ENCODE assay signal across 1 cellular context in genomic region chr7:106563466-106564150, GRCh38.
A peak's percentile ranks its signal among the peaks of the same experiment; 100 is the strongest.
TF ChIP-seq lines count a peak whose summit lies in the region.

No MANE protein-coding gene starts in this region.

TF ChIP-seq in K562, 482 proteins besides CTCF, POLR2A, EP300 and RAD21 (continued from another document and continues in another):
- no peak for TF ChIP-seq GTF2B (IDR thresholded peaks at IDR 0.05; ENCODE audit: extremely low read depth, insufficient read length)
- TF ChIP-seq ILK (tag; IDR thresholded peaks at IDR 0.05; ENCODE audit: borderline replicate concordance, low read depth): 0 out of 2 replicates have a peak, but pooled peaks have one; percentile 16
- no peak for TF ChIP-seq MCM5 (IDR thresholded peaks at IDR 0.05; ENCODE audit: low read depth)
- TF ChIP-seq L3MBTL2 (IDR thresholded peaks at IDR 0.05): peak; percentile 4; the same call in 1 of the 2 replicates
- TF ChIP-seq CBX3 (IDR thresholded peaks at IDR 0.05; ENCODE audit: borderline replicate concordance in 1 of 2, low read length in 2 of 2): no peak
- TF ChIP-seq ILF3 (IDR thresholded peaks at IDR 0.05; ENCODE audit: borderline replicate concordance): no peak
- TF ChIP-seq ZHX1 (conservative IDR thresholded peaks at IDR 0.05; ENCODE audit: low read length): no peak
- no peak for TF ChIP-seq FOXK2 (conservative IDR thresholded peaks at IDR 0.05 in 1 of 2, IDR thresholded peaks at IDR 0.05 in 1 of 2; ENCODE audit: low read depth in 2 of 2)
- no peak for TF ChIP-seq KLF1 (tag; IDR thresholded peaks at IDR 0.05)
- TF ChIP-seq ZNF431 (CRISPR knock-in tag; IDR thresholded peaks at IDR 0.05): no peak
- TF ChIP-seq NCOA1 (IDR thresholded peaks at IDR 0.05; ENCODE audit: low read depth): no peak
- TF ChIP-seq ETV1 (tag; conservative IDR thresholded peaks at IDR 0.05; ENCODE audit: low read depth): no peak
- no peak for TF ChIP-seq THRA (IDR thresholded peaks at IDR 0.05)
- no peak for TF ChIP-seq ERF (CRISPR knock-in tag; IDR thresholded peaks at IDR 0.05)
- no peak for TF ChIP-seq U2AF1 (optimal IDR thresholded peaks at IDR 0.05; ENCODE audit: low read depth, low read length)
- TF ChIP-seq ARID3B (CRISPR knock-in tag; IDR thresholded peaks at IDR 0.05; ENCODE audit: borderline replicate concordance): no peak
- no peak for TF ChIP-seq CHAMP1 (IDR thresholded peaks at IDR 0.05)
- no peak for TF ChIP-seq ZNF24 (IDR thresholded peaks at IDR 0.05)
- TF ChIP-seq ZNF586 (CRISPR knock-in tag; conservative IDR thresholded peaks at IDR 0.05): no peak
- TF ChIP-seq ATF3 (IDR thresholded peaks at IDR 0.05): no peak
- TF ChIP-seq ATF3 (CRISPR knock-in tag; conservative IDR thresholded peaks at IDR 0.05): no peak
- TF ChIP-seq MNT (conservative IDR thresholded peaks at IDR 0.05): 0 out of 4 replicates have a peak, but pooled peaks of 1 of the 2 experiments have one; percentile 9
- TF ChIP-seq GMEB1 (CRISPR knock-in tag; IDR thresholded peaks at IDR 0.05): no peak
- no peak for TF ChIP-seq NR2C2 (CRISPR knock-in tag; IDR thresholded peaks at IDR 0.05)
- TF ChIP-seq NR2C2 (tag; IDR thresholded peaks at IDR 0.05): peak; percentile 5; the same call in 1 of the 2 replicates
- TF ChIP-seq CREB3 (tag; conservative IDR thresholded peaks at IDR 0.05; ENCODE audit: low read depth): no peak
- TF ChIP-seq CTCFL (IDR thresholded peaks at IDR 0.05; ENCODE audit: borderline replicate concordance, insufficient read depth, low read depth, low read length, poor library complexity, severe bottlenecking): no peak
- no peak; the same call in 1 of the 2 replicates for TF ChIP-seq FOSL1 (tag; conservative IDR thresholded peaks at IDR 0.05)
- TF ChIP-seq DNMT1 (IDR thresholded peaks at IDR 0.05): no peak
- no peak for TF ChIP-seq POLR2AphosphoS2 (IDR thresholded peaks at IDR 0.05; ENCODE audit: low read length)
- no peak; a peak in 1 of 4 replicates for TF ChIP-seq ZNF639 (CRISPR knock-in tag; conservative IDR thresholded peaks at IDR 0.05 in 1 of 2, IDR thresholded peaks at IDR 0.05 in 1 of 2)
- TF ChIP-seq XRCC4 (IDR thresholded peaks at IDR 0.05; ENCODE audit: extremely low read depth, insufficient read depth, insufficient read length): no peak
- TF ChIP-seq GTF2F1 (IDR thresholded peaks at IDR 0.05; ENCODE audit: low read depth, low read length): no peak
- no peak for TF ChIP-seq ZNF830 (CRISPR knock-in tag; IDR thresholded peaks at IDR 0.05)
- no peak for TF ChIP-seq MCM3 (IDR thresholded peaks at IDR 0.05)
- no peak for TF ChIP-seq CGGBP1 (CRISPR knock-in tag; IDR thresholded peaks at IDR 0.05)
- TF ChIP-seq EZH2 (IDR thresholded peaks at IDR 0.05; ENCODE audit: borderline replicate concordance, low read depth, low read length): no peak
- no peak for TF ChIP-seq RBM39 (optimal IDR thresholded peaks at IDR 0.05; ENCODE audit: low read depth, low read length)
- no peak for TF ChIP-seq IRF9 (tag; IDR thresholded peaks at IDR 0.05)
- TF ChIP-seq HNRNPLL (IDR thresholded peaks at IDR 0.05; ENCODE audit: low read depth, low read length, poor library complexity, severe bottlenecking): no peak
- TF ChIP-seq PHF20 (IDR thresholded peaks at IDR 0.05; ENCODE audit: partially characterized antibody): no peak
